In the genomic region with DNA sequence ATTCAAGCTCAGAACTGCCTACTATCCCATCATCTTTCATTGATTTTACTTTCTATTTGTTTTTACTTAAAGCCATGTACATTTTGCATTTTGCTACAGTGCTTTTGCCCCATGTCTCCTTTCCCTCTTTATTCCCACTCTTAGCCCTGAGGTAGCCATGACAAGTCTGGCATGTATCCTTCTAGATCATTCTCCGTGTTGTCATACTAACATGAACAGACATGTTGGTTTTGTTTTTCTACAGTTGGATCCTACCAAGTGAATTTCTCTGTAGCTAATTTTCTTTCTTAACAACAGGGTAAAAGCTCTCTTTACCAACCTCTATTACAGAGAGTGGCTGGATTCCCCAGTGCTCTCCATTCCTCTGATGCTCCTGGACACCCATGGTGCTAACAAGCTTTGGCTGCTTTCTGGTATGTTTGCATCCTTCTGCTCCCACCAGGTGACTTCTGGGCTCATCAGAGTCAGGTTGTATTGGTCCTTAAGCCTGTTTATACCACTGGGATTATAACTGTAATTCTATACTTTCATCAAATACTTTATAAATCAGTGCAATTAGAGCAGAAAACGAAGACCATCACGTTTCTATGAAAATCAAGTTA, we compare ENCODE assay signal across 1 cellular context.
TF ChIP-seq lines count a peak whose summit lies in the region.

No MANE protein-coding gene starts in this region.

TF ChIP-seq in WTC11, 78 proteins besides CTCF, POLR2A, EP300 and RAD21 (continued from another document):
- TF ChIP-seq, protein P1, sequence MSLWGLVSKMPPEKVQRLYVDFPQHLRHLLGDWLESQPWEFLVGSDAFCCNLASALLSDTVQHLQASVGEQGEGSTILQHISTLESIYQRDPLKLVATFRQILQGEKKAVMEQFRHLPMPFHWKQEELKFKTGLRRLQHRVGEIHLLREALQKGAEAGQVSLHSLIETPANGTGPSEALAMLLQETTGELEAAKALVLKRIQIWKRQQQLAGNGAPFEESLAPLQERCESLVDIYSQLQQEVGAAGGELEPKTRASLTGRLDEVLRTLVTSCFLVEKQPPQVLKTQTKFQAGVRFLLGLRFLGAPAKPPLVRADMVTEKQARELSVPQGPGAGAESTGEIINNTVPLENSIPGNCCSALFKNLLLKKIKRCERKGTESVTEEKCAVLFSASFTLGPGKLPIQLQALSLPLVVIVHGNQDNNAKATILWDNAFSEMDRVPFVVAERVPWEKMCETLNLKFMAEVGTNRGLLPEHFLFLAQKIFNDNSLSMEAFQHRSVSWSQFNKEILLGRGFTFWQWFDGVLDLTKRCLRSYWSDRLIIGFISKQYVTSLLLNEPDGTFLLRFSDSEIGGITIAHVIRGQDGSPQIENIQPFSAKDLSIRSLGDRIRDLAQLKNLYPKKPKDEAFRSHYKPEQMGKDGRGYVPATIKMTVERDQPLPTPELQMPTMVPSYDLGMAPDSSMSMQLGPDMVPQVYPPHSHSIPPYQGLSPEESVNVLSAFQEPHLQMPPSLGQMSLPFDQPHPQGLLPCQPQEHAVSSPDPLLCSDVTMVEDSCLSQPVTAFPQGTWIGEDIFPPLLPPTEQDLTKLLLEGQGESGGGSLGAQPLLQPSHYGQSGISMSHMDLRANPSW (CRISPR knock-in tag; conservative IDR thresholded peaks at IDR 0.05; ENCODE audit: low read depth): no peak
- TF ChIP-seq ELF4 (CRISPR knock-in tag; IDR thresholded peaks at IDR 0.05; ENCODE audit: low read depth) (no peak), ZBTB21 (CRISPR knock-in tag; IDR thresholded peaks at IDR 0.05; ENCODE audit: borderline replicate concordance) (no peak)
